22 cellular contexts compared by ENCODE assay signal in genomic region chr19:9842834-9843625, GRCh38.
"Had no signal": no experiment of that assay in that cellular context is flagged by ENCODE, and none has a peak within 500 bp of the region (broad histone marks: within the 10 kb centered on the region; RNA-seq: fewer than 3 reads in every experiment).

No MANE protein-coding gene starts in this region.

- FAIRE-seq: RCC 7860 had no signal

- ATAC-seq: activated CD8-positive, alpha-beta memory T cell treated with anti-CD3 and anti-CD28 coated beads, Interleukin-2, amount 10 ng/mL, durations not matched to agents 7 days and 5 days; PC-3; T-helper 17 cell had no signal

- DNase-seq: activated B cell treated with CpG ODN at 0.5 μM for 24 hours; activated CD4-positive, alpha-beta T cell treated with anti-CD3 and anti-CD28 coated beads for 1 hour; activated CD4-positive, alpha-beta T cell treated with anti-CD3 and anti-CD28 coated beads, Interleukin-2, amount 10 ng/mL, durations not matched to agents 24 days and 14 days; activated CD4-positive, alpha-beta T cell treated with anti-CD3 and anti-CD28 coated beads, Interleukin-2, amount 50 U/mL, for 48 hours; activated CD8-positive, alpha-beta memory T cell treated with anti-CD3 and anti-CD28 coated beads, Interleukin-2, amount 10 ng/mL, durations not matched to agents 7 days and 5 days; activated effector memory CD4-positive, alpha-beta T cell treated with Interleukin-2 at 50 U/mL for 16 hours; activated naive CD4-positive, alpha-beta T cell; activated T-cell treated with anti-CD3 and anti-CD28 coated beads, Interleukin-2, amount 50 U/mL, for 24 hours; amniotic stem cell; brain microvascular endothelial cell; MG63; NCI-H1105; NCI-H1436; NCI-H187; NCI-H2081; NCI-H510A treated with DMSO at 0.1 percent for 48 hours; NCI-H69; PC-3; SIG-M5; T-helper 17 cell; T-helper 9 cell had no signal

- H3K9me3 ChIP-seq: MG63 had no signal

- H3K27me3 ChIP-seq: brain microvascular endothelial cell, MG63 had no signal

- H3K4me3 ChIP-seq: MG63 had no signal

- H3K27ac ChIP-seq: brain microvascular endothelial cell had no signal
